ENCODE assay signal across 7 cellular contexts in genomic region chr1:150256549-150257341, GRCh38. TPM values are rescaled to one million over a fixed set of nuclear protein-coding genes. Genes with fewer than 3 reads are reported as not detected.
DNase-seq lines count a peak whose midpoint lies in the region; ATAC-seq and TF ChIP-seq lines count a peak whose summit lies in the region.
"Had no signal": no experiment of that assay in that cellular context is flagged by ENCODE, and none has a peak within 500 bp of the region (broad histone marks: within the 10 kb centered on the region; RNA-seq: fewer than 3 reads in every experiment).

No MANE protein-coding gene starts in this region.

- CTCF ChIA-PET in activated CD8-positive, alpha-beta T cell treated with anti-CD3 and anti-CD28 coated beads for 36 hours (lab: Charles Lee): interaction anchor here (0.6 to 3.3 kb wide), 48 partner anchors 7 to 427 kb away, joined by 3 to 37 read pairs (median 4); partner anchors contain the start of genes ANP32E, APH1A, C1orf54 and FALEC
- CTCF ChIA-PET in activated CD8-positive, alpha-beta T cell treated with anti-CD3 and anti-CD28 coated beads, Interleukin-2, amount 10 ng/mL, durations not matched to agents 7 days and 5 days (lab: Charles Lee): interaction anchor here (0.7 to 6.2 kb wide), 45 partner anchors 9 to 739 kb away, joined by 3 to 92 read pairs (median 6); partner anchors contain the start of genes APH1A, C1orf54, CIART and FALEC

- peak overlapping the region; percentile 63 for H3K4me3 Mint-ChIP-seq in activated CD8-positive, alpha-beta T cell treated with anti-CD3 and anti-CD28 coated beads for 36 hours
- H3K4me3 Mint-ChIP-seq in activated CD8-positive, alpha-beta T cell treated with anti-CD3 and anti-CD28 coated beads, Interleukin-2, amount 10 ng/mL, durations not matched to agents 7 days and 5 days: no peak overlapping the region

- peaks cover 30% of the 10 kb centered on the region for H3K27me3 Mint-ChIP-seq in activated CD8-positive, alpha-beta T cell treated with anti-CD3 and anti-CD28 coated beads for 36 hours
- peaks cover 48% of the 10 kb centered on the region for H3K27me3 Mint-ChIP-seq in activated CD8-positive, alpha-beta T cell treated with anti-CD3 and anti-CD28 coated beads, Interleukin-2, amount 10 ng/mL, durations not matched to agents 7 days and 5 days (ENCODE audit: low read depth)

- ATAC-seq in activated CD8-positive, alpha-beta T cell treated with anti-CD3 and anti-CD28 coated beads for 36 hours: no peak
- no peak for ATAC-seq in activated CD8-positive, alpha-beta T cell treated with anti-CD3 and anti-CD28 coated beads, Interleukin-2, amount 10 ng/mL, durations not matched to agents 7 days and 5 days
- no peak for ATAC-seq in GM18511 (IDR thresholded peaks at IDR 0.05; ENCODE audit: unreplicated experiment)

- peak overlapping the region; percentile 98 for H3K27ac ChIP-seq in substantia nigra (ENCODE audit: low read depth, low read length, poor library complexity, severe bottlenecking)

- no peaks in the 10 kb centered on the region for H3K9me3 Mint-ChIP-seq in activated CD8-positive, alpha-beta T cell treated with anti-CD3 and anti-CD28 coated beads for 36 hours
- H3K9me3 Mint-ChIP-seq in activated CD8-positive, alpha-beta T cell treated with anti-CD3 and anti-CD28 coated beads, Interleukin-2, amount 10 ng/mL, durations not matched to agents 7 days and 5 days (ENCODE audit: insufficient read depth): no peaks in the 10 kb centered on the region

- DNase-seq in activated CD8-positive, alpha-beta T cell treated with anti-CD3 and anti-CD28 coated beads for 36 hours: no peak
- no peak for DNase-seq in activated CD8-positive, alpha-beta T cell treated with anti-CD3 and anti-CD28 coated beads, Interleukin-2, amount 10 ng/mL, durations not matched to agents 7 days and 5 days
- DNase-seq in hepatic stellate cell (ENCODE audit: low spot score): peak; percentile 52
- DNase-seq in substantia nigra (lab: John Stamatoyannopoulos, UW): peak in 48 of 49 donors; percentile 22 to 93 (median 77)
- no peak for DNase-seq in glomerular visceral epithelial cell (ENCODE audit: extremely low spot score)

- H3K36me3 Mint-ChIP-seq in activated CD8-positive, alpha-beta T cell treated with anti-CD3 and anti-CD28 coated beads for 36 hours (ENCODE audit: low read depth): no peaks in the 10 kb centered on the region
- H3K36me3 Mint-ChIP-seq in activated CD8-positive, alpha-beta T cell treated with anti-CD3 and anti-CD28 coated beads, Interleukin-2, amount 10 ng/mL, durations not matched to agents 7 days and 5 days (ENCODE audit: low read depth): no peaks in the 10 kb centered on the region

- POLR2A ChIA-PET in activated CD8-positive, alpha-beta T cell treated with anti-CD3 and anti-CD28 coated beads for 36 hours (lab: Charles Lee): interaction anchor here (0.9 to 1.7 kb wide), 8 partner anchors 12 to 64 kb away, joined by 3 to 5 read pairs (median 4); partner anchors contain the start of genes APH1A, C1orf54 and PRPF3
- POLR2A ChIA-PET in activated CD8-positive, alpha-beta T cell treated with anti-CD3 and anti-CD28 coated beads, Interleukin-2, amount 10 ng/mL, durations not matched to agents 7 days and 5 days (lab: Charles Lee): interaction anchor here (1.0 to 1.6 kb wide), 5 partner anchors 12 to 304 kb away, joined by 3 to 7 read pairs (median 3); partner anchors contain the start of gene APH1A

- intact Hi-C loops in activated CD8-positive, alpha-beta T cell treated with anti-CD3 and anti-CD28 coated beads for 36 hours (cut with micrococcal nuclease): no loop called here

- H3K4me1 Mint-ChIP-seq in activated CD8-positive, alpha-beta T cell treated with anti-CD3 and anti-CD28 coated beads for 36 hours (ENCODE audit: low read depth): peaks cover 13% of the 10 kb centered on the region
- peaks cover 24% of the 10 kb centered on the region for H3K4me1 Mint-ChIP-seq in activated CD8-positive, alpha-beta T cell treated with anti-CD3 and anti-CD28 coated beads, Interleukin-2, amount 10 ng/mL, durations not matched to agents 7 days and 5 days (ENCODE audit: low read depth)

- no peak for TF ChIP-seq CTCF in activated CD8-positive, alpha-beta T cell treated with anti-CD3 and anti-CD28 coated beads for 36 hours (IDR thresholded peaks at IDR 0.05)

- H3K27ac Mint-ChIP-seq in activated CD8-positive, alpha-beta T cell treated with anti-CD3 and anti-CD28 coated beads for 36 hours: no peak overlapping the region
- H3K27ac Mint-ChIP-seq in activated CD8-positive, alpha-beta T cell treated with anti-CD3 and anti-CD28 coated beads, Interleukin-2, amount 10 ng/mL, durations not matched to agents 7 days and 5 days: no peak overlapping the region

RNA-seq across cellular contexts. Expression of gene CA14, which starts 0.8 kb away (rescaled TPM):
- total RNA-seq in activated CD8-positive, alpha-beta T cell treated with anti-CD3 and anti-CD28 coated beads for 36 hours: not detected
- not detected for total RNA-seq in activated CD8-positive, alpha-beta T cell treated with anti-CD3 and anti-CD28 coated beads, Interleukin-2, amount 10 ng/mL, durations not matched to agents 7 days and 5 days
- total RNA-seq: ascending aorta had no signal

RNA-seq across cellular contexts. Expression of gene APH1A, which starts 12.1 kb away (rescaled TPM):
- 10 to 100 TPM; 83.7 to 87.4 TPM for total RNA-seq in activated CD8-positive, alpha-beta T cell treated with anti-CD3 and anti-CD28 coated beads for 36 hours
- total RNA-seq in activated CD8-positive, alpha-beta T cell treated with anti-CD3 and anti-CD28 coated beads, Interleukin-2, amount 10 ng/mL, durations not matched to agents 7 days and 5 days: 100 to 1,000 TPM; 128 to 132 TPM

RNA-seq across cellular contexts. Expression of gene C1orf54, which starts 15.8 kb away (rescaled TPM):
- 1 to 10 TPM in 1 of 2 experiments, under 1 TPM in 1; 0.90 to 1.3 TPM for total RNA-seq in activated CD8-positive, alpha-beta T cell treated with anti-CD3 and anti-CD28 coated beads for 36 hours
- 1 to 10 TPM; 2.5 to 4.0 TPM for total RNA-seq in activated CD8-positive, alpha-beta T cell treated with anti-CD3 and anti-CD28 coated beads, Interleukin-2, amount 10 ng/mL, durations not matched to agents 7 days and 5 days

RNA-seq across cellular contexts. Expression of gene ANP32E, which starts 20.8 kb away (rescaled TPM):
- total RNA-seq in activated CD8-positive, alpha-beta T cell treated with anti-CD3 and anti-CD28 coated beads for 36 hours: 100 to 1,000 TPM; 174 to 185 TPM
- 100 to 1,000 TPM; 155 to 161 TPM for total RNA-seq in activated CD8-positive, alpha-beta T cell treated with anti-CD3 and anti-CD28 coated beads, Interleukin-2, amount 10 ng/mL, durations not matched to agents 7 days and 5 days

RNA-seq across cellular contexts. Expression of gene CIART, which starts 25.6 kb away (rescaled TPM):
- 1 to 10 TPM; 3.6 to 5.1 TPM for total RNA-seq in activated CD8-positive, alpha-beta T cell treated with anti-CD3 and anti-CD28 coated beads for 36 hours
- total RNA-seq in activated CD8-positive, alpha-beta T cell treated with anti-CD3 and anti-CD28 coated beads, Interleukin-2, amount 10 ng/mL, durations not matched to agents 7 days and 5 days: 1 to 10 TPM; 2.0 to 2.3 TPM

Comparison
In these comparisons a context has a peak if more than half of its experiments do, and no peak if none do; other contexts are left out.
1. DNase-seq: peak in hepatic stellate cell (single experiment) and substantia nigra (48 of 49); none in activated CD8-positive, alpha-beta T cell treated with anti-CD3 and anti-CD28 coated beads for 36 hours (single experiment), activated CD8-positive, alpha-beta T cell treated with anti-CD3 and anti-CD28 coated beads, Interleukin-2, amount 10 ng/mL, durations not matched to agents 7 days and 5 days (single experiment) and glomerular visceral epithelial cell (single experiment).